26 cellular contexts compared by ENCODE assay signal in genomic region chr14:61130512-61131260, GRCh38.
DNase-seq lines count a peak whose midpoint lies in the region; ATAC-seq and TF ChIP-seq lines count a peak whose summit lies in the region.
"Had no signal": no experiment of that assay in that cellular context is flagged by ENCODE, and none has a peak within 500 bp of the region (broad histone marks: within the 10 kb centered on the region; RNA-seq: fewer than 3 reads in every experiment).

No MANE protein-coding gene starts in this region.

- no peak overlapping the region for H4K91ac ChIP-seq in trophoblast cell (ENCODE audit: low read depth, low read length)

- H3K9me3 ChIP-seq in gastrocnemius medialis (no peaks in the 10 kb centered on the region), gastroesophageal sphincter (no peaks in the 10 kb centered on the region), trophoblast cell (ENCODE audit: insufficient read depth, low read depth, low read length) (peaks cover 1% of the 10 kb centered on the region)
- H3K9me3 ChIP-seq: Caco-2, left ventricle myocardium inferior, upper lobe of right lung had no signal

- TF ChIP-seq CTCF in gastrocnemius medialis (IDR thresholded peaks at IDR 0.05 in 4 of 5, conservative IDR thresholded peaks at IDR 0.05 in 1 of 5) (no peak), gastroesophageal sphincter (IDR thresholded peaks at IDR 0.05) (no peak)

- no peak overlapping the region for H2AK5ac ChIP-seq in trophoblast cell (ENCODE audit: low read length)

- no peak overlapping the region for H2BK5ac ChIP-seq in trophoblast cell (ENCODE audit: low read depth, low read length, poor library complexity)

- peaks cover 60 to 62% of the 10 kb centered on the region in 2 donors for H3K4me1 ChIP-seq in gastrocnemius medialis
- H3K4me1 ChIP-seq in gastroesophageal sphincter = peaks cover 0 to 21% (median 8%) of the 10 kb centered on the region in 3 donors
- H3K4me1 ChIP-seq in trophoblast cell (ENCODE audit: control insufficient read depth in 1 of 2, insufficient read depth in 2 of 2, low read length in 2 of 2) = no peaks in the 10 kb centered on the region
- H3K4me1 ChIP-seq: Caco-2 had no signal

- H3K27ac ChIP-seq in gastrocnemius medialis = peak overlapping the region; percentile 94 to 99 (median 98)
- no peak overlapping the region for H3K27ac ChIP-seq in gastroesophageal sphincter
- no peak overlapping the region for H3K27ac ChIP-seq in trophoblast cell (ENCODE audit: low read depth, low read length)
- H3K27ac ChIP-seq: BLaER1 treated with 17β-estradiol and CSF1 and Interleukin-3, amounts not matched to agents 10 nM and 100 nM; epithelial cell of prostate; left ventricle myocardium inferior; upper lobe of right lung had no signal

- H2AFZ ChIP-seq in trophoblast cell (ENCODE audit: insufficient read depth, low read length, poor library complexity) = no peak overlapping the region

- no peaks in the 10 kb centered on the region for H3K79me1 ChIP-seq in trophoblast cell (ENCODE audit: low read length)

- H3K36me3 ChIP-seq in gastrocnemius medialis (no peaks in the 10 kb centered on the region), gastroesophageal sphincter (no peaks in the 10 kb centered on the region), trophoblast cell (ENCODE audit: control insufficient read depth in 1 of 2, insufficient read depth in 2 of 2, low read length in 2 of 2) (no peaks in the 10 kb centered on the region)
- H3K36me3 ChIP-seq: BLaER1 treated with 17β-estradiol and CSF1 and Interleukin-3, amounts not matched to agents 10 nM and 100 nM; left ventricle myocardium inferior; upper lobe of right lung had no signal

- peak; percentile 60 to 66 for ATAC-seq in gastrocnemius medialis
- no peak for ATAC-seq in gastroesophageal sphincter
- ATAC-seq: activated T-cell treated with anti-CD3 and anti-CD28 coated beads, Interleukin-2, amount 50 U/mL, for 72 hours; SK-N-SH treated with all-trans-retinoic acid at 6 μM for 48 hours; stimulated activated memory B cell treated with anti-CD40 and anti-IgM and Interleukin-4, amounts not matched to agents 10 μg/mL and 1 μg/mL and 100 μg/mL, for 72 hours; T-helper 17 cell; upper lobe of right lung had no signal

- no peaks in the 10 kb centered on the region for H3K27me3 ChIP-seq in gastrocnemius medialis
- H3K27me3 ChIP-seq in gastroesophageal sphincter = no peaks in the 10 kb centered on the region
- no peaks in the 10 kb centered on the region for H3K27me3 ChIP-seq in trophoblast cell (ENCODE audit: insufficient read depth, low read length)
- H3K27me3 ChIP-seq: BLaER1 treated with 17β-estradiol and CSF1 and Interleukin-3, amounts not matched to agents 10 nM and 100 nM; upper lobe of right lung had no signal

- H4K8ac ChIP-seq in trophoblast cell (ENCODE audit: low read depth, low read length) = no peak overlapping the region

- intact Hi-C loops in gastrocnemius medialis (cut with DNase I; ENCODE audit: low total_unique reads) = loop anchor here (1.0 to 5.0 kb wide), 4 partner anchors 14 to 953 kb away; no protein-coding TSS in a partner anchor

- TF ChIP-seq EP300 in gastroesophageal sphincter (IDR thresholded peaks at IDR 0.05) = no peak

- peak overlapping the region in 2 of 4 donors; percentile 14 to 32 for H3K4me3 ChIP-seq in gastrocnemius medialis
- H3K4me3 ChIP-seq in gastroesophageal sphincter = no peak overlapping the region
- H3K4me3 ChIP-seq in trophoblast cell (ENCODE audit: low read depth, low read length) = no peak overlapping the region
- H3K4me3 ChIP-seq: BLaER1 treated with 17β-estradiol and CSF1 and Interleukin-3, amounts not matched to agents 10 nM and 100 nM; left ventricle myocardium inferior; upper lobe of right lung had no signal

- H3K23ac ChIP-seq in trophoblast cell (ENCODE audit: low read length) = no peak overlapping the region

- DNase-seq in NCI-H146 treated with DMSO at 0.1 percent for 48 hours (lab: John Stamatoyannopoulos, UW; ENCODE audit: unreplicated experiment) (peak; percentile 32), NCI-H510A treated with DMSO at 0.1 percent for 48 hours (lab: John Stamatoyannopoulos, UW) (peak; percentile 86), left kidney (ENCODE audit: low read depth, low spot score) (peak; percentile 98), gastrocnemius medialis (peak; percentile 97 to 99), trophoblast cell (no peak), activated gamma-delta T cell treated with Interleukin-2 at 50 U/mL for 16 hours (no peak)
- DNase-seq: activated CD4-positive, alpha-beta memory T cell treated with anti-CD3 and anti-CD28 coated beads for 36 hours; activated naive CD4-positive, alpha-beta T cell; activated T-cell treated with anti-CD3 and anti-CD28 coated beads, Interleukin-2, amount 50 U/mL, for 72 hours; Caco-2; central memory CD4-positive, alpha-beta T cell; cortex of kidney; effector memory CD4-positive, alpha-beta T cell; GDM1; left ventricle myocardium inferior; mesendoderm; MV-4-11; NCI-H2081; stimulated activated CD4-positive, alpha-beta T cell treated with anti-CD3 and anti-CD28 coated beads, Interleukin-15, amount 100 ng/mL, for 24 hours; T-helper 17 cell; upper lobe of right lung had no signal

- H4K12ac ChIP-seq in trophoblast cell (ENCODE audit: low read depth, low read length) = no peak overlapping the region

- no peak overlapping the region for H3K14ac ChIP-seq in trophoblast cell (ENCODE audit: low read length)

- no peak overlapping the region for H3K9ac ChIP-seq in trophoblast cell (ENCODE audit: low read length)
- H3K9ac ChIP-seq: BLaER1 treated with 17β-estradiol and CSF1 and Interleukin-3, amounts not matched to agents 10 nM and 100 nM had no signal

- 90 to 100% methylated on average over 3 to 5 of the region's 10 CpGs for WGBS in gastroesophageal sphincter (ENCODE audit: low coverage in 1 of 2), 2 donors
- no CpG with 5 or more reads among the region's 10 CpGs for WGBS in trophoblast cell (ENCODE audit: extremely low coverage, insufficient coverage, insufficient read length)

- peak; percentile 21 to 31 for TF ChIP-seq POLR2A in gastrocnemius medialis (IDR thresholded peaks at IDR 0.05)
- TF ChIP-seq POLR2A in gastroesophageal sphincter (IDR thresholded peaks at IDR 0.05) = no peak

- H3K4me2 ChIP-seq in trophoblast cell (ENCODE audit: low read length) = no peak overlapping the region
- H3K4me2 ChIP-seq: BLaER1 treated with 17β-estradiol and CSF1 and Interleukin-3, amounts not matched to agents 10 nM and 100 nM had no signal

- in situ Hi-C loops in gastrocnemius medialis (cut with MboI; ENCODE audit: low sequenced_read_pairs in 4 of 4) = no loop called here

- H3K4ac ChIP-seq in trophoblast cell (ENCODE audit: low read depth, low read length) = no peak overlapping the region

- H3K79me2 ChIP-seq in trophoblast cell (ENCODE audit: control insufficient read depth, insufficient read depth, low read length, poor library complexity) = no peaks in the 10 kb centered on the region

- H3K18ac ChIP-seq in trophoblast cell (ENCODE audit: low read length) = no peak overlapping the region

- no peak overlapping the region for H2BK12ac ChIP-seq in trophoblast cell (ENCODE audit: low read length)

- no peak overlapping the region for H2BK120ac ChIP-seq in trophoblast cell (ENCODE audit: insufficient read depth, low read length, poor library complexity)

Comparison
In these comparisons a context has a peak if more than half of its experiments do, and no peak if none do; other contexts are left out.
1. DNase-seq: peak in NCI-H146 treated with DMSO at 0.1 percent for 48 hours (single experiment), NCI-H510A treated with DMSO at 0.1 percent for 48 hours (single experiment), left kidney (single experiment) and gastrocnemius medialis (2 of 2); none in trophoblast cell (0 of 2) and activated gamma-delta T cell treated with Interleukin-2 at 50 U/mL for 16 hours (single experiment).
2. H3K27ac ChIP-seq: peak in gastrocnemius medialis (4 of 4); none in gastroesophageal sphincter (0 of 4) and trophoblast cell (single experiment).
3. POLR2A ChIP-seq: peak in gastrocnemius medialis (2 of 2); none in gastroesophageal sphincter (0 of 2).